ENCODE assay signal across 14 cellular contexts in the genomic region with DNA sequence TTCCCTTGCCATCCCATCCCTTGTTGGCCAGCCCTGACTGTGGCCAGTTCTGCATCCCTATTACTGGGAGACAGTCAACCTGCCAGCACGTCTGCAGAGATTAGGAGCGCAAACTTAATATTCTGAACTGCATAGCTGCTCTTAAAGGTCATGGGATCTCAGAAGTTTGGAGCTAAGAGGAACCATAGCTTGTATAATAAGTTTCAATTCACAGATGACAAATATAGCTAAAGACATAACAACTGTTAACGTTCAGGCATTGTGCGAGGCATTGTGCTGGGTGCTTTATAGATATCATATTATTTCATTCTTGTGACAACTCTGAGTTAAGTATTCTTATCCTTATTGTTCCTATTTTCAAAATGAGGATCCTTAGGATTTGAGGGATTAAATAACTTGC. TPM values are rescaled to one million over a fixed set of nuclear protein-coding genes. Genes with fewer than 3 reads are reported as not detected.
DNase-seq lines count a peak whose midpoint lies in the region; TF ChIP-seq lines count a peak whose summit lies in the region.
"Had no signal": no experiment of that assay in that cellular context is flagged by ENCODE, and none has a peak within 500 bp of the region (broad histone marks: within the 10 kb centered on the region; RNA-seq: fewer than 3 reads in every experiment).

No MANE protein-coding gene starts in this region.

- in situ Hi-C loops in mammary epithelial cell (cut with MboI; ENCODE audit: low sequenced_read_pairs in 2 of 2) = no loop called here

- no peaks in the 10 kb centered on the region for H4K20me1 ChIP-seq in mammary epithelial cell (ENCODE audit: insufficient read depth, low read length)

- 94% methylated on average over 4 of the region's 4 CpGs for WGBS in mammary epithelial cell (ENCODE audit: low coverage, missing lambda C conversion rate)
- 68 to 75% (median 74%) methylated on average over 4 of the region's 4 CpGs for WGBS in ovary, 3 donors

- H3K27ac Mint-ChIP-seq in MCF 10A (ENCODE audit: low read depth, unreplicated experiment) = peak overlapping the region; percentile 42
- peak overlapping the region; percentile 80 for H3K27ac Mint-ChIP-seq in endothelial cell (ENCODE audit: unreplicated experiment)
- H3K27ac Mint-ChIP-seq in type B pancreatic cell = peak overlapping the region; percentile 96
- H3K27ac Mint-ChIP-seq in nephron progenitor cell = no peak overlapping the region
- H3K27ac Mint-ChIP-seq: activated CD8-positive, alpha-beta T cell treated with anti-CD3 and anti-CD28 coated beads for 36 hours; activated naive CD4-positive, alpha-beta T cell treated with anti-CD3 and anti-CD28 coated beads for 36 hours had no signal

- no peak overlapping the region for H3K9ac ChIP-seq in mammary epithelial cell (ENCODE audit: insufficient read depth, low read length)

- H3K4me3 ChIP-seq in mammary epithelial cell (replicated peaks in 1 of 3; ENCODE audit: insufficient read depth in 1 of 3, low read depth in 2 of 3, low read length in 3 of 3) (no peak overlapping the region), ovary (no peak overlapping the region)

- no peaks in the 10 kb centered on the region for H3K27me3 ChIP-seq in mammary epithelial cell (ENCODE audit: insufficient read depth, low read length)
- H3K27me3 ChIP-seq in ovary = no peaks in the 10 kb centered on the region

- intact Hi-C loops in MCF 10A (cut with micrococcal nuclease) = loop anchor here (5.0 kb wide), 1 partner anchor 97 kb away; a partner anchor contains a TSS
- intact Hi-C loops in mammary epithelial cell (cut with micrococcal nuclease) = no loop called here
- intact Hi-C loops in ovary (cut with DNase I) = no loop called here

- H2AFZ ChIP-seq in mammary epithelial cell (ENCODE audit: low read depth, low read length) = no peak overlapping the region

- H3K9me3 ChIP-seq in mammary epithelial cell (replicated peaks; ENCODE audit: insufficient read depth, low read length) (no peaks in the 10 kb centered on the region), ovary (no peaks in the 10 kb centered on the region)

- H3K36me3 ChIP-seq in mammary epithelial cell (ENCODE audit: insufficient read depth, low read length) (no peaks in the 10 kb centered on the region), ovary (no peaks in the 10 kb centered on the region)

- no peak for TF ChIP-seq EP300 in ovary (IDR thresholded peaks at IDR 0.05)

- no peak for TF ChIP-seq CTCF in MCF 10A (IDR thresholded peaks at IDR 0.05; ENCODE audit: unreplicated experiment)
- TF ChIP-seq CTCF in mammary epithelial cell (conservative IDR thresholded peaks at IDR 0.05 in 1 of 2, IDR thresholded peaks at IDR 0.05 in 1 of 2; ENCODE audit: extremely low read depth in 1 of 2, insufficient read depth in 1 of 2, low read depth in 1 of 2, low read length in 2 of 2) = no peak
- no peak for TF ChIP-seq CTCF in endothelial cell (IDR thresholded peaks at IDR 0.05; ENCODE audit: unreplicated experiment)
- no peak for TF ChIP-seq CTCF in ovary (IDR thresholded peaks at IDR 0.05)
- no peak for TF ChIP-seq CTCF in type B pancreatic cell (conservative IDR thresholded peaks at IDR 0.05)
- no peak for TF ChIP-seq CTCF in nephron progenitor cell (IDR thresholded peaks at IDR 0.05)

- H3K27ac ChIP-seq in mammary epithelial cell (ENCODE audit: insufficient read depth, low read depth, low read length) (no peak overlapping the region), ovary (peak overlapping the region; percentile 18 to 22)

- peaks cover 81% of the 10 kb centered on the region for H3K79me2 ChIP-seq in mammary epithelial cell (ENCODE audit: insufficient read depth, low read length)

- DNase-seq in MCF 10A (ENCODE audit: unreplicated experiment) (no peak), mammary epithelial cell (no peak), endothelial cell (ENCODE audit: low spot score) (no peak), ovary (no peak), type B pancreatic cell (ENCODE audit: extremely low spot score, unreplicated experiment) (no peak), nephron progenitor cell (no peak), putamen (ENCODE audit: low spot score) (no peak), NCI-H2171 treated with DMSO at 0.1 percent for 48 hours (lab: John Stamatoyannopoulos, UW) (no peak)
- DNase-seq: ACHN; activated CD8-positive, alpha-beta T cell treated with anti-CD3 and anti-CD28 coated beads for 36 hours; activated naive CD4-positive, alpha-beta T cell treated with anti-CD3 and anti-CD28 coated beads for 36 hours; NCI-H1092; NCI-H748 treated with DMSO at 0.1 percent for 48 hours; T-helper 1 cell had no signal

- TF ChIP-seq POLR2A in ovary (IDR thresholded peaks at IDR 0.05) = no peak

- H3K4me1 ChIP-seq in mammary epithelial cell (ENCODE audit: insufficient read depth, low read length) (peaks cover 44% of the 10 kb centered on the region), ovary (ENCODE audit: insufficient read depth) (peaks cover 19% of the 10 kb centered on the region)

- no peaks in the 10 kb centered on the region for H3K9me3 Mint-ChIP-seq in MCF 10A (ENCODE audit: unreplicated experiment)
- no peaks in the 10 kb centered on the region for H3K9me3 Mint-ChIP-seq in endothelial cell (ENCODE audit: unreplicated experiment)
- no peaks in the 10 kb centered on the region for H3K9me3 Mint-ChIP-seq in type B pancreatic cell
- H3K9me3 Mint-ChIP-seq in nephron progenitor cell = no peaks in the 10 kb centered on the region
- H3K9me3 Mint-ChIP-seq: activated CD8-positive, alpha-beta T cell treated with anti-CD3 and anti-CD28 coated beads for 36 hours; activated naive CD4-positive, alpha-beta T cell treated with anti-CD3 and anti-CD28 coated beads for 36 hours had no signal

- CTCF ChIA-PET in MCF 10A (lab: Yijun Ruan, JAX) (interaction anchor here (0.6 to 1.1 kb wide), 5 partner anchors 10 to 295 kb away, joined by 3 to 7 read pairs (median 3); no protein-coding TSS in a partner anchor), mammary epithelial cell (lab: Charles Lee; ENCODE audit: low non-redundant PET) (no interaction called here)

- no peak overlapping the region for H3K4me2 ChIP-seq in mammary epithelial cell (ENCODE audit: insufficient read depth, low read depth, low read length)

- POLR2A ChIA-PET in MCF 10A (lab: Yijun Ruan, JAX) = interaction anchor here (0.8 to 10.1 kb wide), 5 partner anchors 11 to 164 kb away, joined by 3 to 90 read pairs (median 3); a partner anchor contains a TSS

- BruUV-seq in MCF 10A (replicated peaks; lab: Mats Ljungman, UMichigan) (no TSS peak), mammary epithelial cell (replicated peaks; lab: Mats Ljungman, UMichigan) (no TSS peak)

- dilution Hi-C loops in mammary epithelial cell (cut with HindIII; ENCODE audit: low sequenced_read_pairs) = no loop called here

- H3K4me1 Mint-ChIP-seq in MCF 10A (ENCODE audit: insufficient read depth, unreplicated experiment) (peaks cover 44% of the 10 kb centered on the region), endothelial cell (ENCODE audit: unreplicated experiment) (peaks cover 77% of the 10 kb centered on the region), type B pancreatic cell (ENCODE audit: unreplicated experiment) (peaks cover 57% of the 10 kb centered on the region), nephron progenitor cell (peaks cover 58% of the 10 kb centered on the region)

- no peaks in the 10 kb centered on the region for H3K27me3 Mint-ChIP-seq in MCF 10A (ENCODE audit: insufficient read depth, unreplicated experiment)
- H3K27me3 Mint-ChIP-seq in endothelial cell (ENCODE audit: unreplicated experiment) = peaks cover 7% of the 10 kb centered on the region
- no peaks in the 10 kb centered on the region for H3K27me3 Mint-ChIP-seq in type B pancreatic cell
- H3K27me3 Mint-ChIP-seq in nephron progenitor cell (ENCODE audit: low read depth, poor library complexity) = peaks cover 6% of the 10 kb centered on the region
- H3K27me3 Mint-ChIP-seq: activated CD8-positive, alpha-beta T cell treated with anti-CD3 and anti-CD28 coated beads for 36 hours had no signal

- H3K4me3 Mint-ChIP-seq in MCF 10A (ENCODE audit: unreplicated experiment) (no peak overlapping the region), endothelial cell (ENCODE audit: unreplicated experiment) (peak overlapping the region; percentile 49), type B pancreatic cell (no peak overlapping the region), nephron progenitor cell (no peak overlapping the region)
- H3K4me3 Mint-ChIP-seq: activated CD8-positive, alpha-beta T cell treated with anti-CD3 and anti-CD28 coated beads for 36 hours; activated naive CD4-positive, alpha-beta T cell treated with anti-CD3 and anti-CD28 coated beads for 36 hours had no signal

- H3K36me3 Mint-ChIP-seq in MCF 10A (ENCODE audit: insufficient read depth, unreplicated experiment) (peaks cover 14% of the 10 kb centered on the region), endothelial cell (ENCODE audit: low read depth, unreplicated experiment) (peaks cover 7% of the 10 kb centered on the region), type B pancreatic cell (peaks cover 12% of the 10 kb centered on the region), nephron progenitor cell (ENCODE audit: low read depth) (peaks cover 5% of the 10 kb centered on the region)

RNA-seq across cellular contexts. Expression of a gene that starts 3.7 kb away (rescaled TPM):
- 67.2 and 71.4 TPM in 2 replicates for total RNA-seq in MCF 10A (2022)
- total RNA-seq in mammary epithelial cell = 100 to 1,000 TPM in 1 of 2 donors, 10 to 100 TPM in 1; 75.6 to 103 TPM
- 41.9 TPM for polyA plus RNA-seq in mammary epithelial cell
- polyA minus RNA-seq in mammary epithelial cell = 131 TPM
- total RNA-seq in endothelial cell (ENCODE audit: unreplicated experiment) = 181 TPM
- 100 to 1,000 TPM in 6 of 7 donors, 10 to 100 TPM in 1; 98.8 to 163 (median 132) TPM for total RNA-seq in ovary
- 100 to 1,000 TPM in 1 of 2 donors, 10 to 100 TPM in 1; 83.1 to 239 TPM for polyA plus RNA-seq in ovary
- 102 and 107 TPM in 2 replicates for total RNA-seq in type B pancreatic cell (ENCODE audit: low replicate concordance)

RNA-seq across cellular contexts. Expression of a gene that starts 41.6 kb away (rescaled TPM):
- total RNA-seq in MCF 10A (2022) (1.0 TPM in 2 replicates), mammary epithelial cell (1 to 10 TPM in 1 of 2 donors, under 1 TPM in 1; 0.80 to 1.5 TPM), endothelial cell (ENCODE audit: unreplicated experiment) (1.1 TPM), ovary (1 to 10 TPM in 5 of 7 donors, under 1 TPM in 2; 0.08 to 8.2 (median 2.3) TPM), type B pancreatic cell (ENCODE audit: low replicate concordance) (3.8 and 5.4 TPM in 2 replicates)
- polyA plus RNA-seq in mammary epithelial cell (0.23 TPM), ovary (1 to 10 TPM in 1 of 2 donors, under 1 TPM in 1; 0.36 to 1.1 TPM)
- polyA minus RNA-seq in mammary epithelial cell = not detected
- total RNA-seq: activated CD8-positive, alpha-beta T cell treated with anti-CD3 and anti-CD28 coated beads for 36 hours; activated naive CD4-positive, alpha-beta T cell treated with anti-CD3 and anti-CD28 coated beads for 36 hours had no signal
